In the genomic region with DNA sequence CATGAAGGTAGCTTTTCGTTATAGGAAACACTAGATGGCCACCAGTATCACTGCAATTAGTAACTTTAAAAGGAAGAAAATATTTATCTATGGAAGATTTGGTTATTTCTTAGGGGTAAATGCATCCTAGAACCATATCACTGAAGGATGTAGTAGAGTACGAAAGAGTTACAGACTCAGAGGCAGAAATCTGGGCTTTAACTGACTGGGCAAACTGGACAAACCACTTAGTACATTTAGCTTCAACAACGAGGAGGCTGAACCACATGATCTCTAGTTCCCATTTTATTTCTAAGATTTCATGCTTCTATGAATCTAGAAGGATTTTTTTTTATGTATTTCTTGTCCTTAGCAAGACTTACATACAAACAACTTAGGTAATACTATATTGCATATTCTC, we compare ENCODE assay signal across 19 cellular contexts.
DNase-seq lines count a peak whose midpoint lies in the region; ATAC-seq and TF ChIP-seq lines count a peak whose summit lies in the region.
"Had no signal": no experiment of that assay in that cellular context is flagged by ENCODE, and none has a peak within 500 bp of the region (broad histone marks: within the 10 kb centered on the region; RNA-seq: fewer than 3 reads in every experiment).

No MANE protein-coding gene starts in this region.

- TF ChIP-seq CTCF in epithelial cell of esophagus (IDR thresholded peaks at IDR 0.05; ENCODE audit: insufficient read depth, low read depth, low read length, missing control alignments) (no peak), upper lobe of right lung (IDR thresholded peaks at IDR 0.05) (no peak), mammary epithelial cell (conservative IDR thresholded peaks at IDR 0.05 in 1 of 2, IDR thresholded peaks at IDR 0.05 in 1 of 2; ENCODE audit: extremely low read depth in 1 of 2, insufficient read depth in 1 of 2, low read depth in 1 of 2, low read length in 2 of 2) (no peak)

- H3K36me3 ChIP-seq in upper lobe of right lung, result no peaks in the 10 kb centered on the region
- H3K36me3 ChIP-seq in mammary epithelial cell (ENCODE audit: insufficient read depth, low read length), result no peaks in the 10 kb centered on the region
- H3K36me3 ChIP-seq: BE2C, BLaER1 had no signal

- in situ Hi-C loops in mammary epithelial cell (cut with MboI; ENCODE audit: low sequenced_read_pairs in 2 of 2), result no loop called here

- WGBS in mammary epithelial cell (ENCODE audit: low coverage, missing lambda C conversion rate), result 50% methylated on average over 3 of the region's 3 CpGs

- peak; percentile 59 for ATAC-seq in upper lobe of right lung
- ATAC-seq: A549 had no signal

- no peak overlapping the region for H2AFZ ChIP-seq in mammary epithelial cell (ENCODE audit: low read depth, low read length)

- H3K27ac ChIP-seq in upper lobe of right lung, result no peak overlapping the region
- no peak overlapping the region for H3K27ac ChIP-seq in mammary epithelial cell (ENCODE audit: insufficient read depth, low read depth, low read length)
- H3K27ac ChIP-seq: 22Rv1, A549, BLaER1 had no signal

- no peaks in the 10 kb centered on the region for H4K20me1 ChIP-seq in mammary epithelial cell (ENCODE audit: insufficient read depth, low read length)
- H4K20me1 ChIP-seq: BLaER1 had no signal

- no peak overlapping the region for H3K9ac ChIP-seq in mammary epithelial cell (ENCODE audit: insufficient read depth, low read length)
- H3K9ac ChIP-seq: BLaER1 had no signal

- intact Hi-C loops in upper lobe of right lung (cut with DNase I) (no loop called here), mammary epithelial cell (cut with micrococcal nuclease) (no loop called here)

- peaks cover 5% of the 10 kb centered on the region for H3K9me3 ChIP-seq in upper lobe of right lung
- no peaks in the 10 kb centered on the region for H3K9me3 ChIP-seq in mammary epithelial cell (replicated peaks; ENCODE audit: insufficient read depth, low read length)
- H3K9me3 ChIP-seq: A549, BE2C, BLaER1 had no signal

- dilution Hi-C loops in mammary epithelial cell (cut with HindIII; ENCODE audit: low sequenced_read_pairs), result no loop called here

- BruUV-seq in mammary epithelial cell (replicated peaks; lab: Mats Ljungman, UMichigan), result no TSS peak

- no peaks in the 10 kb centered on the region for H3K27me3 ChIP-seq in upper lobe of right lung
- peaks cover 33% of the 10 kb centered on the region for H3K27me3 ChIP-seq in mammary epithelial cell (ENCODE audit: insufficient read depth, low read length)
- H3K27me3 ChIP-seq: BE2C, BLaER1 had no signal

- CTCF ChIA-PET in mammary epithelial cell (lab: Charles Lee; ENCODE audit: low non-redundant PET), result no interaction called here

- DNase-seq in DMS53 (lab: John Stamatoyannopoulos, UW) (peak; percentile 41), DMS53 treated with DMSO at 0.1 percent for 48 hours (lab: John Stamatoyannopoulos, UW; ENCODE audit: unreplicated experiment) (no peak), NCI-H510A treated with DMSO at 0.1 percent for 48 hours (lab: John Stamatoyannopoulos, UW) (peak; percentile 29), NCI-H510A (lab: John Stamatoyannopoulos, UW) (no peak), epithelial cell of esophagus (ENCODE audit: low read depth) (peak; percentile 17), upper lobe of right lung (no peak), DMS 273 treated with DMSO at 0.1 percent for 48 hours (lab: John Stamatoyannopoulos, UW) (no peak), mammary epithelial cell (no peak)
- DNase-seq: BE2C; C1 segment of cervical spinal cord; CD4-positive, alpha-beta memory T cell; CD4-positive, CD25-positive, alpha-beta regulatory T cell; CD8-positive, alpha-beta memory T cell; COR-L47; DMS79 treated with DMSO at 0.1 percent for 48 hours; GF-D8 had no signal

- H3K4me1 ChIP-seq in upper lobe of right lung, result no peaks in the 10 kb centered on the region
- no peaks in the 10 kb centered on the region for H3K4me1 ChIP-seq in mammary epithelial cell (ENCODE audit: insufficient read depth, low read length)
- H3K4me1 ChIP-seq: A549, BE2C, BLaER1 had no signal

- H3K4me2 ChIP-seq in mammary epithelial cell (ENCODE audit: insufficient read depth, low read depth, low read length), result no peak overlapping the region
- H3K4me2 ChIP-seq: A549, BLaER1 had no signal

- H3K79me2 ChIP-seq in mammary epithelial cell (ENCODE audit: insufficient read depth, low read length), result no peaks in the 10 kb centered on the region

- H3K4me3 ChIP-seq in epithelial cell of esophagus (ENCODE audit: low read length) (no peak overlapping the region), upper lobe of right lung (no peak overlapping the region), mammary epithelial cell (replicated peaks in 1 of 3; ENCODE audit: insufficient read depth in 1 of 3, low read depth in 2 of 3, low read length in 3 of 3) (no peak overlapping the region)
- H3K4me3 ChIP-seq: A549, BLaER1 had no signal

Comparison
In these comparisons a context has a peak if more than half of its experiments do, and no peak if none do; other contexts are left out.
1. DNase-seq: peak in DMS53 (single experiment), NCI-H510A treated with DMSO at 0.1 percent for 48 hours (single experiment) and epithelial cell of esophagus (single experiment); none in DMS53 treated with DMSO at 0.1 percent for 48 hours (single experiment), NCI-H510A (single experiment), upper lobe of right lung (single experiment), DMS 273 treated with DMSO at 0.1 percent for 48 hours (single experiment) and mammary epithelial cell (single experiment).